ENCODE assay signal across 10 cellular contexts in the genomic region with DNA sequence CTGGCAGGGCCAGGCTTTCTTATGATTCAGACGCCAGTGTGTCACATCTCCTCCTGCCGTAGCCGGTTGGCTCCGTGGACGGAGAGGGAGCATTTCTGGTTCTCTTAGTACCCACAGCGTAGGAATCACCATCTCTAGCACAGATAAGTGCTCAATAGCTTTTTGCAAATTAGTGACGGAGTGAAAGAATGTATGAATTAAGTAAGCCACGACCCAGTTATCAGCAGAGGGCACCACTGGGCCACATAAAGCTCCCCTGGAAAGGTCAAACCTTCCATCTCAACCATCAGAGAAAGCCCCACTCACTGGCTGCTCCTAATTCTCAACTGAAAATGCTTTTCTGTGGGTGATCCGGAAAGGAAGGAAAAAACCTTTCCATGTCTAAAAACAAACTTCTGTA.
DNase-seq lines count a peak whose midpoint lies in the region; ATAC-seq, FAIRE-seq and TF ChIP-seq lines count a peak whose summit lies in the region.
"Had no signal": no experiment of that assay in that cellular context is flagged by ENCODE, and none has a peak within 500 bp of the region (broad histone marks: within the 10 kb centered on the region; RNA-seq: fewer than 3 reads in every experiment).

No MANE protein-coding gene starts in this region.

- no peak overlapping the region for H3K4me3 ChIP-seq in H1 (ENCODE audit: extremely low read depth in 1 of 4, insufficient read depth in 2 of 4, low read depth in 3 of 4, low read length in 4 of 4)

- H3K27ac Mint-ChIP-seq in activated naive CD8-positive, alpha-beta T cell treated with anti-CD3 and anti-CD28 coated beads for 36 hours = no peak overlapping the region

- H3K79me2 ChIP-seq in H1 (ENCODE audit: control insufficient read depth in 1 of 2, insufficient read depth in 2 of 2, low read length in 2 of 2) = no peaks in the 10 kb centered on the region

- no peaks in the 10 kb centered on the region for H3K27me3 Mint-ChIP-seq in activated naive CD8-positive, alpha-beta T cell treated with anti-CD3 and anti-CD28 coated beads for 36 hours

- no peaks in the 10 kb centered on the region for H3K36me3 Mint-ChIP-seq in activated naive CD8-positive, alpha-beta T cell treated with anti-CD3 and anti-CD28 coated beads for 36 hours

- no peak overlapping the region for H3K23ac ChIP-seq in H1 (ENCODE audit: insufficient read length)

- H3K14ac ChIP-seq in H1 (ENCODE audit: insufficient read length) = no peak overlapping the region

- peak; percentile 94 for FAIRE-seq in H1 (lab: Jason Lieb, UNC)
- FAIRE-seq: GM12891 had no signal

- no peak overlapping the region for H3K27ac ChIP-seq in H1 (ENCODE audit: low read depth, low read length)

- H2AFZ ChIP-seq in H1 (ENCODE audit: low read length) = no peak overlapping the region

- H4K8ac ChIP-seq in H1 (ENCODE audit: extremely low read depth, insufficient read depth, low read length) = no peak overlapping the region

- no peak overlapping the region for H3K4ac ChIP-seq in H1 (replicated peaks; ENCODE audit: insufficient read length, low read depth, low read length)

- no peak overlapping the region for H2BK20ac ChIP-seq in H1 (ENCODE audit: low read length)

- TF ChIP-seq EP300 in H1 (IDR thresholded peaks at IDR 0.05; ENCODE audit: borderline replicate concordance in 1 of 2, low read depth in 2 of 2, low read length in 2 of 2) = no peak

- CTCF ChIA-PET in H1 (lab: Charles Lee; ENCODE audit: partially characterized antibody) = interaction anchor here (0.8 to 5.6 kb wide), 27 partner anchors 10 to 777 kb away, joined by 3 to 44 read pairs (median 3); partner anchors contain the start of gene CFAP90

- no peak overlapping the region; the same call in 1 of the 2 replicates for H2BK5ac ChIP-seq in H1 (ENCODE audit: low read depth, low read length)

- peak; percentile 40 to 72 (median 61) for TF ChIP-seq CTCF in H1 (IDR thresholded peaks at IDR 0.05; ENCODE audit: control extremely low read depth in 1 of 3, insufficient read depth in 1 of 3, low read depth in 1 of 3, low read length in 3 of 3)

- peaks cover 0 to 10% (median 7%) of the 10 kb centered on the region in 4 experiments; a peak in 5 of 7 replicates for H3K4me1 ChIP-seq in H1 (replicated peaks in 1 of 4; ENCODE audit: control insufficient read depth in 3 of 4, insufficient read depth in 4 of 4, low read length in 3 of 4)

- H3K36me3 ChIP-seq in H1 (ENCODE audit: control insufficient read depth in 2 of 4, insufficient read depth in 4 of 4, low read length in 3 of 4) = no peaks in the 10 kb centered on the region

- no peaks in the 10 kb centered on the region for H3K79me1 ChIP-seq in H1 (ENCODE audit: low read depth, low read length)

- no peaks in the 10 kb centered on the region for H3K4me1 Mint-ChIP-seq in activated naive CD8-positive, alpha-beta T cell treated with anti-CD3 and anti-CD28 coated beads for 36 hours

- WGBS in H1 (ENCODE audit: extremely low coverage in 1 of 2, insufficient coverage in 1 of 2, insufficient read length in 1 of 2, insufficient replicate concordance in 2 of 2, low coverage in 1 of 2, low lambda C conversion rate in 2 of 2, missing lambda C conversion rate in 1 of 2), 2 experiments = 48% methylated on average over 9 of the region's 9 CpGs; no CpG with 5 or more reads in 1 of the 2 experiments

- TF ChIP-seq RAD21 in H1 (IDR thresholded peaks at IDR 0.05 in 1 of 2, conservative IDR thresholded peaks at IDR 0.05 in 1 of 2; ENCODE audit: low read depth in 2 of 2, low read length in 2 of 2) = peak; percentile 76 to 85

- H2AK5ac ChIP-seq in H1 (ENCODE audit: low read depth, low read length) = no peak overlapping the region

- no peak overlapping the region for H3K18ac ChIP-seq in H1 (ENCODE audit: extremely low read depth, low read length)

- H3K56ac ChIP-seq in H1 (replicated peaks; ENCODE audit: insufficient read length, low read depth, low read length) = no peak overlapping the region

- no peak overlapping the region for H2BK12ac ChIP-seq in H1 (ENCODE audit: low read depth, low read length)

- H2BK15ac ChIP-seq in H1 (ENCODE audit: low read length) = no peak overlapping the region

- peak; percentile 64 for ATAC-seq in sciatic nerve

- no peak overlapping the region for H4K91ac ChIP-seq in H1 (replicated peaks; ENCODE audit: insufficient read length, low read length)

- DNase-seq in NCI-H1436 (lab: John Stamatoyannopoulos, UW) (peak; percentile 31), NCI-H1436 treated with DMSO at 0.1 percent for 48 hours (lab: John Stamatoyannopoulos, UW) (no peak), NCI-H526 treated with DMSO at 0.1 percent for 48 hours (lab: John Stamatoyannopoulos, UW) (peak; percentile 17), H1 (ENCODE audit: low read depth in 1 of 2, low spot score in 2 of 2) (peak; percentile 31 to 61), sciatic nerve (ENCODE audit: low spot score) (no peak), COR-L47 (lab: John Stamatoyannopoulos, UW) (no peak), cerebellum (ENCODE audit: low spot score) (no peak)
- no peak for DNase-seq in activated naive CD8-positive, alpha-beta T cell treated with anti-CD3 and anti-CD28 coated beads for 36 hours
- DNase-seq: ACHN had no signal

- H3K9me3 Mint-ChIP-seq in activated naive CD8-positive, alpha-beta T cell treated with anti-CD3 and anti-CD28 coated beads for 36 hours = no peaks in the 10 kb centered on the region

- POLR2A ChIA-PET in H1 (lab: Charles Lee; ENCODE audit: partially characterized antibody) = interaction anchor here (0.7 to 1.5 kb wide), 4 partner anchors 9 to 183 kb away, joined by 3 to 5 read pairs (median 3); no protein-coding TSS in a partner anchor

- H3K9ac ChIP-seq in H1 (replicated peaks in 1 of 4; ENCODE audit: extremely low read depth in 1 of 4, low read depth in 3 of 4, low read length in 3 of 4) = no peak overlapping the region

- peak overlapping the region in 1 of 2 experiments; percentile 18; a peak in 1 of 4 replicates for H3K4me2 ChIP-seq in H1 (ENCODE audit: insufficient read depth in 1 of 2, low read depth in 2 of 2, low read length in 2 of 2)

- intact Hi-C loops in sciatic nerve (cut with DNase I) = no loop called here

- no peak overlapping the region for H2BK120ac ChIP-seq in H1 (replicated peaks; ENCODE audit: low read depth, low read length)

- no peaks in the 10 kb centered on the region for H4K20me1 ChIP-seq in H1 (replicated peaks in 1 of 2; ENCODE audit: control insufficient read depth in 1 of 2, insufficient read depth in 2 of 2, low read length in 2 of 2)

- no peak for TF ChIP-seq POLR2A in H1 (IDR thresholded peaks at IDR 0.05; ENCODE audit: control extremely low read depth in 1 of 2, low read depth in 2 of 2, low read length in 2 of 2)

- no peaks in the 10 kb centered on the region for H3K27me3 ChIP-seq in H1 (replicated peaks in 1 of 4; ENCODE audit: control insufficient read depth in 3 of 4, extremely low read depth in 1 of 4, insufficient read depth in 3 of 4, low read length in 3 of 4)

- no peak overlapping the region for H4K5ac ChIP-seq in H1 (ENCODE audit: insufficient read length, low read depth, low read length)

- H3K9me3 ChIP-seq in H1 (ENCODE audit: insufficient read depth in 2 of 2, low read depth in 1 of 2, low read length in 1 of 2) = no peaks in the 10 kb centered on the region

- no peaks in the 10 kb centered on the region for H3K23me2 ChIP-seq in H1 (ENCODE audit: low read depth, low read length)

- H3K4me3 Mint-ChIP-seq in activated naive CD8-positive, alpha-beta T cell treated with anti-CD3 and anti-CD28 coated beads for 36 hours = no peak overlapping the region

TF ChIP-seq in H1, 55 proteins besides CTCF, POLR2A, EP300 and RAD21:
- no peak for TF ChIP-seq FOSL1 (IDR thresholded peaks at IDR 0.05; ENCODE audit: insufficient read depth, low read depth, low read length)
- no peak for TF ChIP-seq SAP30 (IDR thresholded peaks at IDR 0.05; ENCODE audit: insufficient read depth, insufficient replicate concordance, low read length)
- no peak for TF ChIP-seq HDAC2 (IDR thresholded peaks at IDR 0.05; ENCODE audit: borderline replicate concordance in 1 of 2, low read depth in 2 of 2, low read length in 2 of 2)
- no peak for TF ChIP-seq KDM1A (IDR thresholded peaks at IDR 0.05; ENCODE audit: borderline replicate concordance, low read length)
- TF ChIP-seq KDM5A (IDR thresholded peaks at IDR 0.05; ENCODE audit: low read length) = no peak
- no peak for TF ChIP-seq KDM4A (IDR thresholded peaks at IDR 0.05; ENCODE audit: low read depth, low read length, severe bottlenecking)
- no peak for TF ChIP-seq SIN3A (conservative IDR thresholded peaks at IDR 0.05 in 1 of 2, IDR thresholded peaks at IDR 0.05 in 1 of 2; ENCODE audit: low read depth in 1 of 2, low read length in 2 of 2)
- no peak for TF ChIP-seq CHD1 (IDR thresholded peaks at IDR 0.05; ENCODE audit: low read depth, low read length)
- no peak for TF ChIP-seq CHD2 (IDR thresholded peaks at IDR 0.05; ENCODE audit: low read length)
- TF ChIP-seq NRF1 (IDR thresholded peaks at IDR 0.05; ENCODE audit: low read depth, low read length) = no peak
- TF ChIP-seq BRCA1 (IDR thresholded peaks at IDR 0.05; ENCODE audit: low read depth, low read length) = no peak
- TF ChIP-seq NANOG (IDR thresholded peaks at IDR 0.05; ENCODE audit: insufficient read depth, low read depth, low read length, poor library complexity, severe bottlenecking) = no peak
- TF ChIP-seq TAF7 (optimal IDR thresholded peaks at IDR 0.05; ENCODE audit: borderline replicate concordance, low read depth, low read length) = no peak
- TF ChIP-seq TEAD4 (IDR thresholded peaks at IDR 0.05; ENCODE audit: low read depth, low read length) = no peak
- no peak for TF ChIP-seq SUZ12 (IDR thresholded peaks at IDR 0.05; ENCODE audit: low read length)
- TF ChIP-seq GTF2F1 (IDR thresholded peaks at IDR 0.05; ENCODE audit: borderline replicate concordance, low read depth, low read length) = no peak
- no peak for TF ChIP-seq PHF8 (conservative IDR thresholded peaks at IDR 0.05; ENCODE audit: low read depth, low read length)
- TF ChIP-seq TCF12 (IDR thresholded peaks at IDR 0.05; ENCODE audit: low read depth, low read length) = no peak
- no peak for TF ChIP-seq RXRA (IDR thresholded peaks at IDR 0.05; ENCODE audit: insufficient read depth, low read depth, low read length)
- TF ChIP-seq MAFK (IDR thresholded peaks at IDR 0.05; ENCODE audit: low read depth, low read length) = no peak

Comparison
In these comparisons a context has a peak if more than half of its experiments do, and no peak if none do; other contexts are left out.
1. DNase-seq: peak in NCI-H1436 (single experiment), NCI-H526 treated with DMSO at 0.1 percent for 48 hours (single experiment) and H1 (2 of 2); none in NCI-H1436 treated with DMSO at 0.1 percent for 48 hours (single experiment), sciatic nerve (single experiment), COR-L47 (single experiment), activated naive CD8-positive, alpha-beta T cell treated with anti-CD3 and anti-CD28 coated beads for 36 hours (single experiment) and cerebellum (single experiment).